In genomic region chr3:152825566-152825965, GRCh38 we compare ENCODE assay signal across 28 cellular contexts. TPM values are rescaled to one million over a fixed set of nuclear protein-coding genes. Genes with fewer than 3 reads are reported as not detected.
"Had no signal": no experiment of that assay in that cellular context is flagged by ENCODE, and none has a peak within 500 bp of the region (broad histone marks: within the 10 kb centered on the region; RNA-seq: fewer than 3 reads in every experiment).

No MANE protein-coding gene starts in this region.

- H3K36me3 ChIP-seq: breast epithelium, esophagus muscularis mucosa, right atrium auricular region, suprapubic skin, tibial artery, upper lobe of right lung had no signal

- H3K4me1 ChIP-seq: breast epithelium, esophagus muscularis mucosa, right atrium auricular region, tibial artery had no signal

- H3K27ac ChIP-seq: breast epithelium, esophagus muscularis mucosa, right atrium auricular region, suprapubic skin, tibial artery, upper lobe of right lung had no signal

- DNase-seq: activated B cell treated with CpG ODN at 0.5 μM for 24 hours; activated CD4-positive, alpha-beta T cell treated with anti-CD3 and anti-CD28 coated beads, Interleukin-2, amount 50 U/mL, for 1 hour; activated CD8-positive, alpha-beta T cell treated with anti-CD3 and anti-CD28 coated beads for 36 hours; activated gamma-delta T cell treated with Interleukin-2 at 50 U/mL for 16 hours; activated naive CD4-positive, alpha-beta T cell treated with anti-CD3 and anti-CD28 coated beads, Interleukin-2, amount 50 U/mL, for 16 hours; activated T-cell treated with anti-CD3 and anti-CD28 coated beads, Interleukin-2, amount 50 U/mL, for 4 hours; amygdala; central memory CD4-positive, alpha-beta T cell; effector CD4-positive, alpha-beta T cell; head of caudate nucleus; hypothalamus; immature natural killer cell; kidney; left colon; midbrain; naive thymus-derived CD8-positive, alpha-beta T cell; nucleus accumbens; stimulated activated CD4-positive, alpha-beta T cell treated with anti-CD3 and anti-CD28 coated beads, Interleukin-15, amount 100 ng/mL, for 24 hours; stimulated activated CD4-positive, alpha-beta T cell treated with anti-CD3 and anti-CD28 coated beads, Interleukin-2, amount 100 ng/mL, for 24 hours; stimulated activated naive B cell treated with anti-CD40 and anti-IgM and Interleukin-4, amounts not matched to agents 10 μg/mL and 1 μg/mL and 100 μg/mL, for 72 hours; tibial artery; upper lobe of right lung had no signal

- FAIRE-seq: kidney, TTC549 had no signal

- ATAC-seq: activated CD8-positive, alpha-beta T cell treated with anti-CD3 and anti-CD28 coated beads for 36 hours; activated T-cell treated with anti-CD3 and anti-CD28 coated beads, Interleukin-2, amount 50 U/mL, for 4 hours; activated T-helper 17 cell treated with anti-CD3 and anti-CD28 coated beads, Interleukin-2, amount 50 U/mL, for 72 hours; left colon; naive thymus-derived CD8-positive, alpha-beta T cell; stimulated activated naive B cell treated with anti-CD40 and anti-IgM and Interleukin-4, amounts not matched to agents 10 μg/mL and 1 μg/mL and 100 μg/mL, for 72 hours; upper lobe of right lung had no signal

- H3K27me3 ChIP-seq: breast epithelium, esophagus muscularis mucosa, right atrium auricular region, tibial artery, upper lobe of right lung had no signal

- H3K4me3 ChIP-seq: breast epithelium, esophagus muscularis mucosa, right atrium auricular region, suprapubic skin, tibial artery, upper lobe of right lung had no signal

- H3K9me3 ChIP-seq: breast epithelium, esophagus muscularis mucosa, right atrium auricular region, suprapubic skin, tibial artery, upper lobe of right lung had no signal

RNA-seq across cellular contexts. Expression of gene P2RY1, which starts 9.4 kb away (rescaled TPM):
- total RNA-seq: naive thymus-derived CD8-positive, alpha-beta T cell had no signal
- polyA plus RNA-seq: naive thymus-derived CD8-positive, alpha-beta T cell had no signal
